Comparison of ENCODE assay signal across 27 cellular contexts in genomic region chr9:26949604-26950003, GRCh38. TPM values are rescaled to one million over a fixed set of nuclear protein-coding genes. Genes with fewer than 3 reads are reported as not detected.
DNase-seq lines count a peak whose midpoint lies in the region; ATAC-seq and TF ChIP-seq lines count a peak whose summit lies in the region.
"Had no signal": no experiment of that assay in that cellular context is flagged by ENCODE, and none has a peak within 500 bp of the region (broad histone marks: within the 10 kb centered on the region; RNA-seq: fewer than 3 reads in every experiment).

No MANE protein-coding gene starts in this region.

- peak; percentile 30 for DNase-seq in EL
- no peak for DNase-seq in Karpas-422
- DNase-seq in mesendoderm = peak; percentile 47
- no peak for DNase-seq in psoas muscle
- no peak for DNase-seq in NCI-H1694 treated with DMSO at 0.1 percent for 48 hours (lab: John Stamatoyannopoulos, UW)
- no peak for DNase-seq in coronary artery (ENCODE audit: low spot score)
- DNase-seq: activated CD4-positive, alpha-beta memory T cell treated with anti-CD3 and anti-CD28 coated beads for 36 hours; activated naive CD4-positive, alpha-beta T cell treated with anti-CD3 and anti-CD28 coated beads, Interleukin-2, amount 50 U/mL, for 16 hours; BE2C; Calu3; heart right ventricle; kidney; naive B cell; NCI-H2029 treated with DMSO at 0.1 percent for 48 hours; NCI-H524; pancreas; Right ventricle myocardium superior; stimulated activated naive CD4-positive, alpha-beta T cell treated with Interleukin-2 at 50 U/mL for 16 hours; transverse colon had no signal

- H2BK120ac ChIP-seq in mesendoderm (ENCODE audit: low read depth, low read length) = no peak overlapping the region

- TF ChIP-seq CTCF in psoas muscle (IDR thresholded peaks at IDR 0.05) = no peak
- TF ChIP-seq CTCF in coronary artery (IDR thresholded peaks at IDR 0.05) = no peak

- H3K36me3 ChIP-seq in Karpas-422 (ENCODE audit: insufficient read depth, low read length) = peaks cover under 1% of the 10 kb centered on the region; the same call in 1 of the 2 replicates
- no peaks in the 10 kb centered on the region for H3K36me3 ChIP-seq in mesendoderm (ENCODE audit: control insufficient read depth, insufficient read depth, low read length)
- no peaks in the 10 kb centered on the region for H3K36me3 ChIP-seq in psoas muscle (ENCODE audit: insufficient read depth in 1 of 2, low read depth in 1 of 2)
- H3K36me3 ChIP-seq: ascending aorta, HAP-1, heart right ventricle, pancreas, transverse colon had no signal

- H3K4me2 ChIP-seq in Karpas-422 (ENCODE audit: low read depth, low read length, poor library complexity, severe bottlenecking) (no peak overlapping the region), mesendoderm (ENCODE audit: low read length) (no peak overlapping the region)

- H3K79me2 ChIP-seq in Karpas-422 (ENCODE audit: low read length) = peaks cover 34% of the 10 kb centered on the region
- H3K79me2 ChIP-seq in mesendoderm (ENCODE audit: control insufficient read depth, insufficient read depth, low read length) = peaks cover 21% of the 10 kb centered on the region

- H2AFZ ChIP-seq in Karpas-422 (ENCODE audit: low read length) = 0 out of 2 replicates have a peak overlapping the region, but pooled peaks have one; percentile 4

- H3K4me3 Mint-ChIP-seq in activated T-helper 17 cell treated with anti-CD3 and anti-CD28 coated beads, Interleukin-2, amount 50 U/mL, for 72 hours = peak overlapping the region; percentile 83
- H3K4me3 Mint-ChIP-seq: activated CD4-positive, alpha-beta memory T cell treated with anti-CD3 and anti-CD28 coated beads for 36 hours; memory B cell had no signal

- no peak overlapping the region for H3K4ac ChIP-seq in mesendoderm (ENCODE audit: low read depth, low read length)

- H4K20me1 ChIP-seq in Karpas-422 (ENCODE audit: insufficient read depth, low read depth, low read length) = peaks cover under 1% of the 10 kb centered on the region; the same call in 1 of the 2 replicates

- no peak overlapping the region for H3K4me3 ChIP-seq in Karpas-422 (ENCODE audit: low read length)
- no peak overlapping the region for H3K4me3 ChIP-seq in mesendoderm (ENCODE audit: low read length)
- no peak overlapping the region for H3K4me3 ChIP-seq in psoas muscle
- H3K4me3 ChIP-seq in coronary artery = no peak overlapping the region
- H3K4me3 ChIP-seq: ascending aorta, HAP-1, heart right ventricle, pancreas, transverse colon had no signal

- H3K36me3 Mint-ChIP-seq in activated T-helper 17 cell treated with anti-CD3 and anti-CD28 coated beads, Interleukin-2, amount 50 U/mL, for 72 hours (ENCODE audit: low read depth) = peaks cover 9% of the 10 kb centered on the region
- H3K36me3 Mint-ChIP-seq: memory B cell, naive B cell had no signal

- H3K9me3 ChIP-seq in Karpas-422 (ENCODE audit: low read length) (no peaks in the 10 kb centered on the region), psoas muscle (no peaks in the 10 kb centered on the region)
- H3K9me3 ChIP-seq: ascending aorta, BE2C, HAP-1, heart right ventricle, pancreas, transverse colon had no signal

- peaks cover 33% of the 10 kb centered on the region for H3K4me1 ChIP-seq in Karpas-422 (ENCODE audit: low read length)
- H3K4me1 ChIP-seq in mesendoderm (ENCODE audit: control insufficient read depth, low read depth, low read length) = peaks cover 2% of the 10 kb centered on the region
- H3K4me1 ChIP-seq in psoas muscle = peaks cover 16% of the 10 kb centered on the region
- H3K4me1 ChIP-seq: HAP-1 had no signal

- no peaks in the 10 kb centered on the region for H3K9me2 ChIP-seq in Karpas-422 (replicated peaks; ENCODE audit: insufficient read depth, low read length)

- peak overlapping the region; percentile 36 for H3K27ac Mint-ChIP-seq in activated T-helper 17 cell treated with anti-CD3 and anti-CD28 coated beads, Interleukin-2, amount 50 U/mL, for 72 hours
- H3K27ac Mint-ChIP-seq: activated CD4-positive, alpha-beta memory T cell treated with anti-CD3 and anti-CD28 coated beads for 36 hours had no signal

- ATAC-seq in activated T-helper 17 cell treated with anti-CD3 and anti-CD28 coated beads, Interleukin-2, amount 50 U/mL, for 72 hours (replicated peaks) = no peak
- ATAC-seq in psoas muscle (no peak), HG02642 (IDR thresholded peaks at IDR 0.05; ENCODE audit: poor library complexity, unreplicated experiment) (no peak)
- ATAC-seq: heart right ventricle, pancreas had no signal

- intact Hi-C loops in psoas muscle (cut with DNase I) = loop anchor here in 1 of 2 donors (5.0 kb wide), 1 partner anchor 57 kb away; the partner anchor contains the start of gene CAAP1

- no peak overlapping the region for H4K8ac ChIP-seq in mesendoderm (ENCODE audit: low read depth, low read length)

- no peak overlapping the region for H4K5ac ChIP-seq in mesendoderm (ENCODE audit: low read length)

- no peak overlapping the region for H3K27ac ChIP-seq in Karpas-422 (ENCODE audit: low read length)
- H3K27ac ChIP-seq in mesendoderm (ENCODE audit: low read depth, low read length) = no peak overlapping the region
- H3K27ac ChIP-seq in psoas muscle = no peak overlapping the region
- no peak overlapping the region for H3K27ac ChIP-seq in coronary artery
- H3K27ac ChIP-seq: ascending aorta, heart right ventricle, pancreas, transverse colon, VCaP had no signal

- H3K56ac ChIP-seq in mesendoderm (ENCODE audit: low read length) = no peak overlapping the region

- H3K18ac ChIP-seq in mesendoderm (ENCODE audit: low read length) = no peak overlapping the region

- no CpG with 5 or more reads among the region's 5 CpGs for WGBS in mesendoderm (ENCODE audit: extremely low coverage, insufficient coverage, low lambda C conversion rate)
- WGBS in psoas muscle, 3 donors = 74 to 78% (median 76%) methylated on average over 5 of the region's 5 CpGs

- no peaks in the 10 kb centered on the region for H3K9me3 Mint-ChIP-seq in activated T-helper 17 cell treated with anti-CD3 and anti-CD28 coated beads, Interleukin-2, amount 50 U/mL, for 72 hours
- H3K9me3 Mint-ChIP-seq: activated CD4-positive, alpha-beta memory T cell treated with anti-CD3 and anti-CD28 coated beads for 36 hours; memory B cell; naive B cell; T-helper 1 cell treated with Interleukin-12 subunit alpha and Interleukin-12 subunit beta and Interleukin-4 antibody, amounts not matched to agents 30 μg/mL and 1 μg/mL, for 36 hours had no signal

- H3K4me1 Mint-ChIP-seq in activated T-helper 17 cell treated with anti-CD3 and anti-CD28 coated beads, Interleukin-2, amount 50 U/mL, for 72 hours = peaks cover 11% of the 10 kb centered on the region

- no peaks in the 10 kb centered on the region for H3K27me3 ChIP-seq in Karpas-422 (ENCODE audit: low read length)
- H3K27me3 ChIP-seq in mesendoderm (ENCODE audit: insufficient read depth, low read length, poor library complexity) = no peaks in the 10 kb centered on the region
- H3K27me3 ChIP-seq in psoas muscle (ENCODE audit: insufficient read depth in 3 of 3, low read length in 2 of 3) = no peaks in the 10 kb centered on the region
- H3K27me3 ChIP-seq: ascending aorta, BE2C, heart right ventricle, pancreas, transverse colon had no signal

- H3K9ac ChIP-seq in Karpas-422 (ENCODE audit: low read length) (no peak overlapping the region), mesendoderm (ENCODE audit: low read length) (no peak overlapping the region)

- no peak overlapping the region for H2BK5ac ChIP-seq in mesendoderm (ENCODE audit: low read length)

- no peaks in the 10 kb centered on the region for H3K79me1 ChIP-seq in mesendoderm (ENCODE audit: low read length)

- H2BK15ac ChIP-seq in mesendoderm (replicated peaks; ENCODE audit: low read depth) = no peak overlapping the region

- no peak overlapping the region for H3K23ac ChIP-seq in mesendoderm (ENCODE audit: low read length)

- H2AK5ac ChIP-seq in mesendoderm (ENCODE audit: low read length) = no peak overlapping the region

- peaks cover 4% of the 10 kb centered on the region for H3K27me3 Mint-ChIP-seq in activated T-helper 17 cell treated with anti-CD3 and anti-CD28 coated beads, Interleukin-2, amount 50 U/mL, for 72 hours

RNA-seq across cellular contexts. Expression of gene PLAA, which starts 2.6 kb away (rescaled TPM):
- 33.7 and 50.6 TPM in 2 replicates for total RNA-seq in Karpas-422 (2014; rRNA removed; shearing (Covaris generic); ENCODE audit: low replicate concordance)
- 10 to 100 TPM; 23.7 to 39.8 TPM for total RNA-seq in activated T-helper 17 cell treated with anti-CD3 and anti-CD28 coated beads, Interleukin-2, amount 50 U/mL, for 72 hours
- polyA plus RNA-seq in mesendoderm (2013, experiment 1 of 2) = 41.1 TPM
- 41.7 TPM for polyA plus RNA-seq in mesendoderm (2013, experiment 2 of 2)
- 10 to 100 TPM; 42.8 to 91.7 (median 66.0) TPM for total RNA-seq in psoas muscle
- 10 to 100 TPM; 42.3 to 63.7 (median 49.7) TPM for polyA plus RNA-seq in psoas muscle

RNA-seq across cellular contexts. Expression of gene IFT74, which starts 6.6 kb away (rescaled TPM):
- 25.8 and 29.3 TPM in 2 replicates for total RNA-seq in Karpas-422 (2014; rRNA removed; shearing (Covaris generic); ENCODE audit: low replicate concordance)
- 10 to 100 TPM in 1 of 2 donors, 1 to 10 TPM in 1; 9.5 to 10.3 TPM for total RNA-seq in activated T-helper 17 cell treated with anti-CD3 and anti-CD28 coated beads, Interleukin-2, amount 50 U/mL, for 72 hours
- 10.4 TPM for polyA plus RNA-seq in mesendoderm (2013, experiment 1 of 2)
- polyA plus RNA-seq in mesendoderm (2013, experiment 2 of 2) = 10.4 TPM
- 10 to 100 TPM in 1 of 4 donors, 1 to 10 TPM in 3; 7.7 to 11.5 (median 8.1) TPM for total RNA-seq in psoas muscle
- polyA plus RNA-seq in psoas muscle = 10 to 100 TPM in 1 of 3 donors, 1 to 10 TPM in 2; 3.1 to 14.2 (median 6.6) TPM

RNA-seq across cellular contexts. Expression of gene LRRC19, which starts 55.9 kb away (rescaled TPM):
- not detected in 2 replicates for total RNA-seq in Karpas-422 (2014; rRNA removed; shearing (Covaris generic); ENCODE audit: low replicate concordance)
- total RNA-seq in activated T-helper 17 cell treated with anti-CD3 and anti-CD28 coated beads, Interleukin-2, amount 50 U/mL, for 72 hours = not detected
- polyA plus RNA-seq in mesendoderm (2013, experiment 1 of 2) = not detected
- not detected for polyA plus RNA-seq in mesendoderm (2013, experiment 2 of 2)
- total RNA-seq in psoas muscle = not detected
- under 1 TPM in 1 of 3 donors, not detected in 2; 0.01 TPM for polyA plus RNA-seq in psoas muscle
- total RNA-seq: activated CD4-positive, alpha-beta memory T cell treated with anti-CD3 and anti-CD28 coated beads for 36 hours; ascending aorta; chondrocyte; heart right ventricle; Right ventricle myocardium superior had no signal
- polyA plus RNA-seq: heart right ventricle had no signal

RNA-seq across cellular contexts. Expression of gene CAAP1, which starts 57.0 kb away (rescaled TPM):
- 42.6 and 44.3 TPM in 2 replicates for total RNA-seq in Karpas-422 (2014; rRNA removed; shearing (Covaris generic); ENCODE audit: low replicate concordance)
- 10 to 100 TPM; 14.9 to 18.3 TPM for total RNA-seq in activated T-helper 17 cell treated with anti-CD3 and anti-CD28 coated beads, Interleukin-2, amount 50 U/mL, for 72 hours
- 24.0 TPM for polyA plus RNA-seq in mesendoderm (2013, experiment 1 of 2)
- polyA plus RNA-seq in mesendoderm (2013, experiment 2 of 2) = 23.7 TPM
- total RNA-seq in psoas muscle = 1 to 10 TPM; 4.7 to 8.8 (median 6.1) TPM
- 1 to 10 TPM; 5.9 to 8.4 (median 7.8) TPM for polyA plus RNA-seq in psoas muscle

Comparison
In these comparisons a context has a peak if more than half of its experiments do, and no peak if none do; other contexts are left out.
1. DNase-seq: peak in EL (single experiment) and mesendoderm (single experiment); none in Karpas-422 (single experiment), psoas muscle (0 of 2), NCI-H1694 treated with DMSO at 0.1 percent for 48 hours (single experiment) and coronary artery (single experiment).